In genomic region chr17:14121952-14122351, GRCh38 we compare ENCODE assay signal across 1 cellular context.
TF ChIP-seq lines count a peak whose summit lies in the region.

No MANE protein-coding gene starts in this region.

TF ChIP-seq in K562, 482 proteins besides CTCF, POLR2A, EP300 and RAD21 (continued from another document):
- 0 out of 2 replicates have a peak, but pooled peaks have one; percentile 53 for TF ChIP-seq FOXJ3 (CRISPR knock-in tag; IDR thresholded peaks at IDR 0.05)
- peak; percentile 44; the same call in 1 of the 2 replicates for TF ChIP-seq ZBTB40 (IDR thresholded peaks at IDR 0.05)
- no peak for TF ChIP-seq ZBTB40 (CRISPR knock-in tag; IDR thresholded peaks at IDR 0.05)
- peak; percentile 49 for TF ChIP-seq RFX1 (IDR thresholded peaks at IDR 0.05)
